ENCODE assay signal across 17 cellular contexts in genomic region chr18:73563345-73563744, GRCh38.
DNase-seq lines count a peak whose midpoint lies in the region; ATAC-seq and TF ChIP-seq lines count a peak whose summit lies in the region.
"Had no signal": no experiment of that assay in that cellular context is flagged by ENCODE, and none has a peak within 500 bp of the region (broad histone marks: within the 10 kb centered on the region; RNA-seq: fewer than 3 reads in every experiment).

No MANE protein-coding gene starts in this region.

- H3K36me3 ChIP-seq in effector memory CD4-positive, alpha-beta T cell (ENCODE audit: control insufficient read depth, insufficient read depth, low read length): no peaks in the 10 kb centered on the region
- H3K36me3 ChIP-seq: thoracic aorta had no signal

- H3K4me3 ChIP-seq in AG04449 (ENCODE audit: low read depth, low read length) (no peak overlapping the region), cardiac fibroblast (replicated peaks in 1 of 2; ENCODE audit: low read depth in 2 of 2, low read length in 2 of 2) (no peak overlapping the region), dorsolateral prefrontal cortex (no peak overlapping the region)
- H3K4me3 ChIP-seq in effector memory CD4-positive, alpha-beta T cell (ENCODE audit: insufficient read depth, low read depth, low read length, poor library complexity, severe bottlenecking): no peak overlapping the region
- H3K4me3 ChIP-seq: lung, thoracic aorta had no signal

- H3K4me1 ChIP-seq in effector memory CD4-positive, alpha-beta T cell (ENCODE audit: control insufficient read depth, insufficient read depth, low read length, poor library complexity, severe bottlenecking): no peaks in the 10 kb centered on the region

- TF ChIP-seq CTCF in AG04449 (IDR thresholded peaks at IDR 0.05; ENCODE audit: insufficient read depth, low read length, missing control alignments) (no peak), cardiac fibroblast (IDR thresholded peaks at IDR 0.05; ENCODE audit: low read depth, low read length) (no peak), GM20000 (IDR thresholded peaks at IDR 0.05; ENCODE audit: extremely low read depth, missing control alignments) (no peak), dorsolateral prefrontal cortex (IDR thresholded peaks at IDR 0.05 in 54 of 56, conservative IDR thresholded peaks at IDR 0.05 in 2 of 56; ENCODE audit: low read depth in 1 of 56, partially characterized antibody in 56 of 56) (no peak)

- H3K9me3 ChIP-seq in effector memory CD4-positive, alpha-beta T cell (ENCODE audit: control insufficient read depth, low read length): no peaks in the 10 kb centered on the region
- H3K9me3 ChIP-seq: thoracic aorta had no signal

- POLR2A ChIA-PET in AG04449 (lab: Yijun Ruan, JAX): interaction anchor here (0.7 kb wide), 1 partner anchor 13 kb away, joined by 3 read pairs; no protein-coding TSS in a partner anchor

- no peak for ATAC-seq in left colon
- ATAC-seq: natural killer cell treated with Interleukin-12 subunit alpha and Interleukin-12 subunit beta and Interleukin-15 and Interleukin-18, amount 100 ng/mL, for 72 hours had no signal

- no peak overlapping the region for H3K27ac ChIP-seq in effector memory CD4-positive, alpha-beta T cell (ENCODE audit: insufficient read depth, low read length, poor library complexity, severe bottlenecking)
- H3K27ac ChIP-seq in dorsolateral prefrontal cortex: no peak overlapping the region
- H3K27ac ChIP-seq: thoracic aorta had no signal

- CTCF ChIA-PET in AG04449 (lab: Yijun Ruan, JAX): no interaction called here

- H3K27me3 ChIP-seq in effector memory CD4-positive, alpha-beta T cell (replicated peaks; ENCODE audit: control insufficient read depth, insufficient read depth, low read length, poor library complexity, severe bottlenecking): no peaks in the 10 kb centered on the region
- no peaks in the 10 kb centered on the region for H3K27me3 ChIP-seq in dorsolateral prefrontal cortex

- DNase-seq in AG04449 (ENCODE audit: low read depth, low spot score): peak; percentile 10
- DNase-seq in HT1080 (ENCODE audit: low read depth): peak; percentile 37
- peak; percentile 28 to 84 for DNase-seq in cardiac fibroblast (ENCODE audit: low read depth in 2 of 2)
- DNase-seq in iris pigment epithelial cell (ENCODE audit: low read depth): peak; percentile 39
- DNase-seq in GM20000 (ENCODE audit: low spot score): no peak
- DNase-seq in left colon: no peak
- no peak for DNase-seq in effector memory CD4-positive, alpha-beta T cell
- DNase-seq in dorsolateral prefrontal cortex: no peak
- DNase-seq: activated CD4-positive, alpha-beta T cell treated with anti-CD3 and anti-CD28 coated beads for 4 hours; cerebellar nuclear complex; NCI-H2081 treated with DMSO at 0.1 percent for 48 hours; NCI-H748 treated with DMSO at 0.1 percent for 48 hours; stimulated activated CD4-positive, alpha-beta T cell treated with anti-CD3 and anti-CD28 coated beads, Interleukin-2, amount 100 ng/mL, for 24 hours; T-helper 2 cell had no signal

- intact Hi-C loops in left colon (cut with DNase I, micrococcal nuclease): no loop called here
- intact Hi-C loops in dorsolateral prefrontal cortex (cut with DNase I): no loop called here

Comparison
In these comparisons a context has a peak if more than half of its experiments do, and no peak if none do; other contexts are left out.
1. DNase-seq: peak in AG04449 (single experiment), HT1080 (single experiment), cardiac fibroblast (2 of 2) and iris pigment epithelial cell (single experiment); none in GM20000 (single experiment), left colon (0 of 2), effector memory CD4-positive, alpha-beta T cell (0 of 3) and dorsolateral prefrontal cortex (0 of 10).